ENCODE assay signal across 8 cellular contexts in the genomic region with DNA sequence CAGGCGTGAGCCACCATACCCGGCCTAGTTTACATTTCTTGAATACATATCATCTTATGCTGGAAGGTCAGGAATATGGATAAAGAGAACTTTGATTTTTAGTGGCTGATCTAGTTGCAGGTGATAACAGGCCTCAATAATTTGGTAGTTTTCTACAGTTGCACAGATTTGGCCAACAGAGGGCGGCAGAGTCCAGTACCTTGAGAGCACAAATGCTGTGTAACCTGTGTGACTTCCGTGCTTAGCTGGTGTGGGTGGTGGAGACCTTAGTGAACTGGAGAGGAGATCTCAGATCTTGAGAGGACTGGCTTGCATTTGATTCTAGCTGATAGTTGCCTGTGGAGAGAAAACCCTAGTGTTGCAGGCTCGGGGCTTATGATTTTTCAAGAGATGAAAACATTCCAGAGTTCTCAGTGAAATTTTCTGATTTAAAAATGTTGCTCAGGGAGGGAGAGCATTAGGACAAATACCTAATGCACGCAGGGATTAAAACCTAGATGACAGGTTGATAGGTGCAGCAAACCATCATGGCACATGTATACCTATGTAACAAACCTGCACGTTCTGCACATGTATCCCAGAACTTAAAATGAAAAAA.
A peak's percentile ranks its signal among the peaks of the same experiment; 100 is the strongest.
DNase-seq lines count a peak whose midpoint lies in the region; ATAC-seq lines count a peak whose summit lies in the region.

No MANE protein-coding gene starts in this region.

- no peaks in the 10 kb centered on the region for H3K4me1 ChIP-seq in effector memory CD4-positive, alpha-beta T cell (ENCODE audit: control insufficient read depth, insufficient read depth, low read length, poor library complexity, severe bottlenecking)

- no peaks in the 10 kb centered on the region for H3K9me3 ChIP-seq in effector memory CD4-positive, alpha-beta T cell (ENCODE audit: control insufficient read depth, low read length)

- H3K4me3 ChIP-seq in effector memory CD4-positive, alpha-beta T cell (ENCODE audit: insufficient read depth, low read depth, low read length, poor library complexity, severe bottlenecking): no peak overlapping the region

- H3K36me3 ChIP-seq in effector memory CD4-positive, alpha-beta T cell (ENCODE audit: control insufficient read depth, insufficient read depth, low read length): no peaks in the 10 kb centered on the region

- ATAC-seq in GM19455 (IDR thresholded peaks at IDR 0.05; ENCODE audit: unreplicated experiment): peak; percentile 93
- ATAC-seq in HG03520 (IDR thresholded peaks at IDR 0.05; ENCODE audit: unreplicated experiment): peak; percentile 98

- no peaks in the 10 kb centered on the region for H3K27me3 ChIP-seq in effector memory CD4-positive, alpha-beta T cell (replicated peaks; ENCODE audit: control insufficient read depth, insufficient read depth, low read length, poor library complexity, severe bottlenecking)

- no peak overlapping the region for H3K27ac ChIP-seq in effector memory CD4-positive, alpha-beta T cell (ENCODE audit: insufficient read depth, low read length, poor library complexity, severe bottlenecking)

- DNase-seq in COR-L47 (lab: John Stamatoyannopoulos, UW): peak; percentile 62
- DNase-seq in NCI-H526 treated with DMSO at 0.1 percent for 48 hours (lab: John Stamatoyannopoulos, UW): peak; percentile 17
- DNase-seq in activated CD4-positive, alpha-beta T cell treated with anti-CD3 and anti-CD28 coated beads, Interleukin-2, amount 50 U/mL, for 48 hours: peak; percentile 80 to 84
- DNase-seq in effector memory CD4-positive, alpha-beta T cell: peak; percentile 32 to 51 (median 36)
- peak; percentile 40 for DNase-seq in middle frontal gyrus (ENCODE audit: extremely low spot score, low spot score)
- peak; percentile 87 for DNase-seq in stimulated activated CD8-positive, alpha-beta memory T cell treated with anti-CD3 and anti-CD28 coated beads, Interleukin-4, amount 100 ng/mL, for 48 hours

Comparison
In these comparisons a context has a peak if more than half of its experiments do, and no peak if none do; other contexts are left out.
1. DNase-seq: peak in every context shown above with its lines; median percentile 87 in stimulated activated CD8-positive, alpha-beta memory T cell treated with anti-CD3 and anti-CD28 coated beads, Interleukin-4, amount 100 ng/mL, for 48 hours; 82 in activated CD4-positive, alpha-beta T cell treated with anti-CD3 and anti-CD28 coated beads, Interleukin-2, amount 50 U/mL, for 48 hours; 62 in COR-L47; 40 in middle frontal gyrus; 36 in effector memory CD4-positive, alpha-beta T cell; 17 in NCI-H526 treated with DMSO at 0.1 percent for 48 hours.